18 cellular contexts compared by ENCODE assay signal in genomic region chr9:135226369-135227050, GRCh38.
DNase-seq lines count a peak whose midpoint lies in the region; ATAC-seq, FAIRE-seq and TF ChIP-seq lines count a peak whose summit lies in the region.
"Had no signal": no experiment of that assay in that cellular context is flagged by ENCODE, and none has a peak within 500 bp of the region (broad histone marks: within the 10 kb centered on the region; RNA-seq: fewer than 3 reads in every experiment).

No MANE protein-coding gene starts in this region.

- no peak overlapping the region for H3K27ac Mint-ChIP-seq in WTC11

- H3K4me3 ChIP-seq in HEK293 (ENCODE audit: low read depth, low read length) (no peak overlapping the region), HepG2 (replicated peaks in 1 of 3; ENCODE audit: insufficient read depth in 1 of 3, low read depth in 2 of 3, low read length in 3 of 3) (no peak overlapping the region), sigmoid colon (no peak overlapping the region)
- H3K4me3 ChIP-seq: PC-9 had no signal

- TF ChIP-seq EP300 in HepG2 (IDR thresholded peaks at IDR 0.05; ENCODE audit: low read depth in 2 of 2, low read length in 2 of 2) = no peak
- no peak for TF ChIP-seq EP300 in HepG2 (CRISPR knock-in tag; IDR thresholded peaks at IDR 0.05; ENCODE audit: borderline replicate concordance)
- no peak for TF ChIP-seq EP300 in sigmoid colon (IDR thresholded peaks at IDR 0.05)

- H3K4me1 Mint-ChIP-seq in WTC11 = peaks cover 28% of the 10 kb centered on the region

- CTCF ChIA-PET in HEK293 (lab: Yijun Ruan, JAX) (no interaction called here), WTC11 (lab: Charles Lee) (no interaction called here), HepG2 (lab: Yijun Ruan, JAX; ENCODE audit: low intra/inter-chr PET ratio, low total read pairs) (no interaction called here)

- H3K27me3 ChIP-seq in HepG2 (ENCODE audit: control insufficient read depth in 1 of 2, insufficient read depth in 2 of 2, low read length in 2 of 2) (peaks cover 4 to 17% of the 10 kb centered on the region in 2 experiments; a peak in 3 of 5 replicates), sigmoid colon (peaks cover 0 to 61% (median 29%) of the 10 kb centered on the region in 3 donors)

- H3K36me3 Mint-ChIP-seq in WTC11 = no peaks in the 10 kb centered on the region

- H3K4me2 ChIP-seq in HepG2 (ENCODE audit: low read depth, low read length) = no peak overlapping the region
- H3K4me2 ChIP-seq: PC-9 had no signal

- DNase-seq in WTC11 (ENCODE audit: low spot score) (no peak), HepG2 (ENCODE audit: low spot score) (no peak), sigmoid colon (peak; percentile 52), OCI-M1 (lab: John Stamatoyannopoulos, UW) (no peak)
- DNase-seq: AML-193, COR-L47, DMS153, KBM-7, NCI-H1436, NCI-H2081, NCI-H510A, NCI-H774, PC-9 had no signal

- POLR2A ChIA-PET in HEK293 (lab: Yijun Ruan, JAX) (no interaction called here), WTC11 (lab: Charles Lee) (no interaction called here), HepG2 (lab: Yijun Ruan, JAX) (no interaction called here)

- no peaks in the 10 kb centered on the region for H3K36me3 ChIP-seq in HEK293 (ENCODE audit: control insufficient read depth in 2 of 2, insufficient read depth in 1 of 2, low read length in 2 of 2)
- H3K36me3 ChIP-seq in HepG2 (replicated peaks in 1 of 2; ENCODE audit: control insufficient read depth in 1 of 2, insufficient read depth in 2 of 2, low read length in 2 of 2) = no peaks in the 10 kb centered on the region
- H3K36me3 ChIP-seq in sigmoid colon = no peaks in the 10 kb centered on the region

- no TSS peak for BruUV-seq in HepG2 (replicated peaks; lab: Mats Ljungman, UMichigan)

- H3K9ac ChIP-seq in HepG2 (ENCODE audit: insufficient read depth, low read depth, low read length) = no peak overlapping the region

- TF ChIP-seq POLR2A in HepG2 (IDR thresholded peaks at IDR 0.05; ENCODE audit: insufficient read depth in 1 of 2, low read depth in 2 of 2, low read length in 2 of 2) (no peak), sigmoid colon (IDR thresholded peaks at IDR 0.05) (no peak)

- H3K9me3 ChIP-seq in HEK293 (ENCODE audit: control insufficient read depth, insufficient read depth, low read depth, low read length) (no peaks in the 10 kb centered on the region), HepG2 (ENCODE audit: low read length) (no peaks in the 10 kb centered on the region), sigmoid colon (no peaks in the 10 kb centered on the region)

- H4K20me1 ChIP-seq in HepG2 (ENCODE audit: insufficient read depth, low read length) = no peaks in the 10 kb centered on the region

- TF ChIP-seq RAD21 in HepG2 (CRISPR knock-in tag; IDR thresholded peaks at IDR 0.05) = no peak

- no peak overlapping the region for H3K4me3 Mint-ChIP-seq in WTC11

- intact Hi-C loops in HepG2 (cut with micrococcal nuclease; ENCODE audit: unreplicated experiment) (no loop called here), sigmoid colon (cut with DNase I) (no loop called here)

- H2AFZ ChIP-seq in HepG2 (ENCODE audit: low read length) = no peak overlapping the region
- H2AFZ ChIP-seq: PC-9 had no signal

- in situ Hi-C loops in HepG2 (cut with HindIII; ENCODE audit: extremely low pct_ligation_motif_present, low pct_unique_long_range_greater_than_20kb) = no loop called here

- ATAC-seq in WTC11 (no peak), HepG2 (no peak), HG03108 (IDR thresholded peaks at IDR 0.05; ENCODE audit: unreplicated experiment) (no peak), HG03280 (IDR thresholded peaks at IDR 0.05; ENCODE audit: unreplicated experiment) (no peak)

- no peak for FAIRE-seq in HepG2 (lab: Jason Lieb, UNC)
- FAIRE-seq: H54 had no signal

- H3K79me2 ChIP-seq in HepG2 (ENCODE audit: insufficient read depth, low read length) = no peaks in the 10 kb centered on the region

- H3K27me3 Mint-ChIP-seq in WTC11 (ENCODE audit: low read depth) = no peaks in the 10 kb centered on the region

- 24% methylated on average over 5 of the region's 5 CpGs for WGBS in HepG2 (ENCODE audit: low lambda C conversion rate)
- 91 to 93% methylated on average over 5 of the region's 5 CpGs for WGBS in sigmoid colon, 2 donors

- TF ChIP-seq CTCF in HEK293 (tag by site-specific recombination; IDR thresholded peaks at IDR 0.05) (no peak), WTC11 (IDR thresholded peaks at IDR 0.05) (no peak), HepG2 (CRISPR knock-in tag; IDR thresholded peaks at IDR 0.05) (no peak), sigmoid colon (IDR thresholded peaks at IDR 0.05) (no peak)

- H3K27ac ChIP-seq in HEK293 (ENCODE audit: extremely low read depth, low read depth, low read length) = no peak overlapping the region
- H3K27ac ChIP-seq in HepG2 (ENCODE audit: extremely low read length, insufficient read depth, low read length) = no peak overlapping the region
- H3K27ac ChIP-seq in sigmoid colon = no peak overlapping the region
- H3K27ac ChIP-seq: HL-60, PC-9 had no signal

- H3K9me3 Mint-ChIP-seq in WTC11 = no peaks in the 10 kb centered on the region

- H3K4me1 ChIP-seq in HEK293 (ENCODE audit: control insufficient read depth, insufficient read depth, low read length) = no peaks in the 10 kb centered on the region
- no peaks in the 10 kb centered on the region for H3K4me1 ChIP-seq in HepG2 (ENCODE audit: insufficient read depth, low read length)
- H3K4me1 ChIP-seq in sigmoid colon = no peaks in the 10 kb centered on the region

TF ChIP-seq in HEK293, 187 proteins besides CTCF, POLR2A, EP300 and RAD21 (continues in another document):
- TF ChIP-seq PATZ1 (tag by site-specific recombination; IDR thresholded peaks at IDR 0.05) (no peak), OSR2 (tag by site-specific recombination; IDR thresholded peaks at IDR 0.05) (no peak), ZNF423 (tag by site-specific recombination; IDR thresholded peaks at IDR 0.05) (no peak)

TF ChIP-seq in WTC11, 78 proteins besides CTCF, POLR2A, EP300 and RAD21 (continues in another document):
- TF ChIP-seq GTF2I (CRISPR knock-in tag; conservative IDR thresholded peaks at IDR 0.05) (no peak), ZBTB43 (CRISPR knock-in tag; IDR thresholded peaks at IDR 0.05) (peak; percentile 62; the same call in 1 of the 2 replicates), ATF2 (CRISPR knock-in tag; IDR thresholded peaks at IDR 0.05; ENCODE audit: borderline replicate concordance, low read depth) (no peak)

TF ChIP-seq in HepG2, 621 proteins besides CTCF, POLR2A, EP300 and RAD21 (continues in another document):
- peak; percentile 26; the same call in 1 of the 2 replicates for TF ChIP-seq ATF7 (IDR thresholded peaks at IDR 0.05)
- TF ChIP-seq ATF7 (CRISPR knock-in tag; IDR thresholded peaks at IDR 0.05) = no peak
- no peak for TF ChIP-seq ZNF761 (CRISPR knock-in tag; conservative IDR thresholded peaks at IDR 0.05)
- no peak for TF ChIP-seq KAT8 (CRISPR knock-in tag; IDR thresholded peaks at IDR 0.05)
- peak; percentile 48; the same call in 1 of the 2 replicates for TF ChIP-seq IKZF1 (IDR thresholded peaks at IDR 0.05)
- TF ChIP-seq RFXAP (CRISPR knock-in tag; IDR thresholded peaks at IDR 0.05; ENCODE audit: borderline replicate concordance) = no peak
- TF ChIP-seq ZUFSP (CRISPR knock-in tag; IDR thresholded peaks at IDR 0.05; ENCODE audit: borderline replicate concordance) = no peak
- TF ChIP-seq ZNF543 (CRISPR knock-in tag; IDR thresholded peaks at IDR 0.05) = no peak
- TF ChIP-seq TBP (CRISPR knock-in tag; IDR thresholded peaks at IDR 0.05) = no peak
- TF ChIP-seq ATM (IDR thresholded peaks at IDR 0.05; ENCODE audit: borderline replicate concordance) = peak; percentile 77; the same call in 1 of the 2 replicates
- TF ChIP-seq, protein P1, sequence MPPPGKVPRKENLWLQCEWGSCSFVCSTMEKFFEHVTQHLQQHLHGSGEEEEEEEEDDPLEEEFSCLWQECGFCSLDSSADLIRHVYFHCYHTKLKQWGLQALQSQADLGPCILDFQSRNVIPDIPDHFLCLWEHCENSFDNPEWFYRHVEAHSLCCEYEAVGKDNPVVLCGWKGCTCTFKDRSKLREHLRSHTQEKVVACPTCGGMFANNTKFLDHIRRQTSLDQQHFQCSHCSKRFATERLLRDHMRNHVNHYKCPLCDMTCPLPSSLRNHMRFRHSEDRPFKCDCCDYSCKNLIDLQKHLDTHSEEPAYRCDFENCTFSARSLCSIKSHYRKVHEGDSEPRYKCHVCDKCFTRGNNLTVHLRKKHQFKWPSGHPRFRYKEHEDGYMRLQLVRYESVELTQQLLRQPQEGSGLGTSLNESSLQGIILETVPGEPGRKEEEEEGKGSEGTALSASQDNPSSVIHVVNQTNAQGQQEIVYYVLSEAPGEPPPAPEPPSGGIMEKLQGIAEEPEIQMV (CRISPR knock-in tag; IDR thresholded peaks at IDR 0.05; ENCODE audit: low read depth) = no peak
- TF ChIP-seq SOX6 (IDR thresholded peaks at IDR 0.05) = peak; percentile 85; the same call in 1 of the 2 replicates
- no peak for TF ChIP-seq SOX6 (CRISPR knock-in tag; IDR thresholded peaks at IDR 0.05)

Comparison
In these comparisons a context has a peak if more than half of its experiments do, and no peak if none do; other contexts are left out.
1. Of the 63 proteins assayed by ChIP-seq in both HepG2 and HEK293: peak only in HepG2: none; only in HEK293: SALL2 and ZNF18; in both: none; in neither: 61.